20 cellular contexts compared by ENCODE assay signal in genomic region chr10:112785089-112785488, GRCh38.
DNase-seq lines count a peak whose midpoint lies in the region; ATAC-seq and TF ChIP-seq lines count a peak whose summit lies in the region.
"Had no signal": no experiment of that assay in that cellular context is flagged by ENCODE, and none has a peak within 500 bp of the region (broad histone marks: within the 10 kb centered on the region; RNA-seq: fewer than 3 reads in every experiment).

No MANE protein-coding gene starts in this region.

- ATAC-seq in left cardiac atrium, result no peak
- no peak for ATAC-seq in HG03097 (IDR thresholded peaks at IDR 0.05; ENCODE audit: low FRiP score, unreplicated experiment)

- no peak overlapping the region for H3K4me2 ChIP-seq in osteoblast (ENCODE audit: insufficient read depth, low read length)

- no peaks in the 10 kb centered on the region for H4K20me1 ChIP-seq in osteoblast (ENCODE audit: insufficient read depth, low read length)

- intact Hi-C loops in left cardiac atrium (cut with DNase I), result no loop called here

- DNase-seq in cardiac muscle cell (ENCODE audit: low read depth in 1 of 2, low spot score in 1 of 2) (no peak), left cardiac atrium (no peak), iPS-NIHi7 (ENCODE audit: extremely low spot score) (peak; percentile 49), osteoblast (ENCODE audit: insufficient read length, low spot score, missing footprints) (peak; percentile 47), NCI-H2081 (lab: John Stamatoyannopoulos, UW) (no peak), D341Med (ENCODE audit: low spot score) (no peak), glomerular visceral epithelial cell (ENCODE audit: extremely low spot score) (no peak)
- DNase-seq: AML-193; C1 segment of cervical spinal cord; Calu3; CD8-positive, alpha-beta memory T cell; HFFc6; Kasumi-1; NCI-H1694 treated with DMSO at 0.1 percent for 48 hours; NCI-H2107; NCI-H2227 treated with DMSO at 0.1 percent for 48 hours; NCI-H510A; NCI-H748 treated with DMSO at 0.1 percent for 48 hours had no signal

- H3K4me1 ChIP-seq in cardiac muscle cell (ENCODE audit: low read depth), result peaks cover 30% of the 10 kb centered on the region
- H3K4me1 ChIP-seq in osteoblast (ENCODE audit: insufficient read depth, low read length), result no peaks in the 10 kb centered on the region
- H3K4me1 ChIP-seq: SJSA1 had no signal

- no peak overlapping the region for H2AFZ ChIP-seq in osteoblast (ENCODE audit: low read length)

- H3K36me3 ChIP-seq in cardiac muscle cell (no peaks in the 10 kb centered on the region), osteoblast (ENCODE audit: insufficient read depth, low read length) (no peaks in the 10 kb centered on the region)
- H3K36me3 ChIP-seq: SJSA1 had no signal

- TF ChIP-seq CTCF in cardiac muscle cell (IDR thresholded peaks at IDR 0.05; ENCODE audit: low read depth, low read length) (no peak), osteoblast (IDR thresholded peaks at IDR 0.05; ENCODE audit: extremely low read depth, low read depth, low read length) (no peak)

- H3K27me3 ChIP-seq in cardiac muscle cell (no peaks in the 10 kb centered on the region), osteoblast (ENCODE audit: insufficient read depth, low read length) (no peaks in the 10 kb centered on the region)
- H3K27me3 ChIP-seq: SJSA1 had no signal

- H3K9me3 ChIP-seq in cardiac muscle cell (ENCODE audit: low read depth), result no peaks in the 10 kb centered on the region
- H3K9me3 ChIP-seq in osteoblast (ENCODE audit: low read depth, low read length), result no peaks in the 10 kb centered on the region
- H3K9me3 ChIP-seq: SJSA1 had no signal

- H3K27ac ChIP-seq in cardiac muscle cell, result peak overlapping the region; percentile 90
- H3K27ac ChIP-seq in osteoblast (ENCODE audit: low read depth, low read length), result no peak overlapping the region
- H3K27ac ChIP-seq: SJSA1 had no signal

- H3K4me3 ChIP-seq in cardiac muscle cell, result no peak overlapping the region
- no peak overlapping the region for H3K4me3 ChIP-seq in osteoblast (ENCODE audit: insufficient read depth, low read length)
- H3K4me3 ChIP-seq: SJSA1 had no signal

- no peaks in the 10 kb centered on the region for H3K79me2 ChIP-seq in osteoblast (ENCODE audit: insufficient read depth, low read length)

Comparison
In these comparisons a context has a peak if more than half of its experiments do, and no peak if none do; other contexts are left out.
1. DNase-seq: peak in iPS-NIHi7 (single experiment) and osteoblast (single experiment); none in cardiac muscle cell (0 of 2), left cardiac atrium (single experiment), NCI-H2081 (0 of 2), D341Med (single experiment) and glomerular visceral epithelial cell (single experiment).